ENCODE assay signal across 1 cellular context in genomic region chr17:3529817-3530741, GRCh38.
A peak's percentile ranks its signal among the peaks of the same experiment; 100 is the strongest.
TF ChIP-seq lines count a peak whose summit lies in the region.

No MANE protein-coding gene starts in this region.

TF ChIP-seq in HepG2, 621 proteins besides CTCF, POLR2A, EP300 and RAD21 (continued from another document and continues in another):
- TF ChIP-seq MTF2 (CRISPR knock-in tag; IDR thresholded peaks at IDR 0.05; ENCODE audit: borderline replicate concordance) (no peak), ZNF564 (CRISPR knock-in tag; IDR thresholded peaks at IDR 0.05) (no peak), ZNF260 (CRISPR knock-in tag; IDR thresholded peaks at IDR 0.05; ENCODE audit: borderline replicate concordance, low read depth) (no peak), ZNF513 (CRISPR knock-in tag; conservative IDR thresholded peaks at IDR 0.05) (no peak), GABPA (IDR thresholded peaks at IDR 0.05; ENCODE audit: low read depth, low read length) (no peak), GABPA (CRISPR knock-in tag; IDR thresholded peaks at IDR 0.05; ENCODE audit: low read depth) (no peak), ADNP (CRISPR knock-in tag; IDR thresholded peaks at IDR 0.05) (no peak), ZNF431 (CRISPR knock-in tag; IDR thresholded peaks at IDR 0.05; ENCODE audit: borderline replicate concordance, low read depth) (no peak), FOXK1 (CRISPR knock-in tag; IDR thresholded peaks at IDR 0.05; ENCODE audit: borderline replicate concordance, low read depth) (no peak), DBP (CRISPR knock-in tag; IDR thresholded peaks at IDR 0.05; ENCODE audit: not compliant biosample characterization) (no peak), HINFP (CRISPR knock-in tag; IDR thresholded peaks at IDR 0.05; ENCODE audit: low read depth) (no peak), ZNF713 (CRISPR knock-in tag; IDR thresholded peaks at IDR 0.05) (no peak), ZEB1 (IDR thresholded peaks at IDR 0.05; ENCODE audit: insufficient replicate concordance, low read depth) (no peak), SIX4 (CRISPR knock-in tag; IDR thresholded peaks at IDR 0.05) (no peak), ZNF10 (CRISPR knock-in tag; IDR thresholded peaks at IDR 0.05; ENCODE audit: borderline replicate concordance, low read depth) (no peak), NR2F2 (IDR thresholded peaks at IDR 0.05; ENCODE audit: borderline replicate concordance, low read depth) (no peak), CSRNP2 (CRISPR knock-in tag; conservative IDR thresholded peaks at IDR 0.05; ENCODE audit: low read depth) (no peak), ZIK1 (CRISPR knock-in tag; IDR thresholded peaks at IDR 0.05; ENCODE audit: borderline replicate concordance, low read depth) (no peak), RXRB (CRISPR knock-in tag; IDR thresholded peaks at IDR 0.05; ENCODE audit: borderline replicate concordance) (peak; percentile 27; the same call in 1 of the 2 replicates), AGO1 (IDR thresholded peaks at IDR 0.05; ENCODE audit: low read depth, low read length, poor library complexity, severe bottlenecking) (no peak), SUZ12 (IDR thresholded peaks at IDR 0.05; ENCODE audit: low read depth, low read length) (no peak), ZNF569 (CRISPR knock-in tag; IDR thresholded peaks at IDR 0.05; ENCODE audit: borderline replicate concordance) (no peak), MAFG (CRISPR knock-in tag; IDR thresholded peaks at IDR 0.05) (no peak), SOX13 (IDR thresholded peaks at IDR 0.05) (no peak), SOX13 (CRISPR knock-in tag; conservative IDR thresholded peaks at IDR 0.05 in 1 of 2, IDR thresholded peaks at IDR 0.05 in 1 of 2) (peak in 1 of 2 experiments; percentile 82; a peak in 2 of 4 replicates), SP140L (CRISPR knock-in tag; IDR thresholded peaks at IDR 0.05; ENCODE audit: borderline replicate concordance) (no peak), TFAP4 (IDR thresholded peaks at IDR 0.05; ENCODE audit: borderline replicate concordance, low read depth) (peak; percentile 63; the same call in 1 of the 2 replicates), ZNF879 (CRISPR knock-in tag; IDR thresholded peaks at IDR 0.05) (no peak), KLF11 (CRISPR knock-in tag; IDR thresholded peaks at IDR 0.05) (no peak), ETV6 (CRISPR knock-in tag; conservative IDR thresholded peaks at IDR 0.05) (0 out of 2 replicates have a peak, but pooled peaks have one; percentile 15), JUN (CRISPR knock-in tag; IDR thresholded peaks at IDR 0.05) (no peak), TARDBP (CRISPR knock-in tag; IDR thresholded peaks at IDR 0.05) (0 out of 2 replicates have a peak, but pooled peaks have one; percentile 59), HMG20B (CRISPR knock-in tag; conservative IDR thresholded peaks at IDR 0.05) (0 out of 2 replicates have a peak, but pooled peaks have one; percentile 34), DNMT1 (CRISPR knock-in tag; IDR thresholded peaks at IDR 0.05) (no peak), ZNF710 (CRISPR knock-in tag; IDR thresholded peaks at IDR 0.05; ENCODE audit: borderline replicate concordance) (no peak), ZNF251 (CRISPR knock-in tag; IDR thresholded peaks at IDR 0.05) (no peak), TEAD3 (CRISPR knock-in tag; optimal IDR thresholded peaks at IDR 0.05; ENCODE audit: borderline replicate concordance) (peak; percentile 96), ZBTB20 (CRISPR knock-in tag; IDR thresholded peaks at IDR 0.05; ENCODE audit: borderline replicate concordance, low read depth) (no peak), ZNF160 (CRISPR knock-in tag; IDR thresholded peaks at IDR 0.05) (no peak), ZNF839 (CRISPR knock-in tag; IDR thresholded peaks at IDR 0.05; ENCODE audit: borderline replicate concordance) (no peak), ZNF138 (CRISPR knock-in tag; IDR thresholded peaks at IDR 0.05; ENCODE audit: low read depth) (no peak), ZNF704 (CRISPR knock-in tag; IDR thresholded peaks at IDR 0.05; ENCODE audit: borderline replicate concordance) (no peak), ZNF576 (CRISPR knock-in tag; IDR thresholded peaks at IDR 0.05) (no peak), AFF4 (CRISPR knock-in tag; IDR thresholded peaks at IDR 0.05) (no peak), MZF1 (CRISPR knock-in tag; IDR thresholded peaks at IDR 0.05; ENCODE audit: borderline replicate concordance) (no peak), ZNF3 (CRISPR knock-in tag; IDR thresholded peaks at IDR 0.05) (no peak), ZBTB37 (CRISPR knock-in tag; IDR thresholded peaks at IDR 0.05) (no peak), ZBTB46 (CRISPR knock-in tag; IDR thresholded peaks at IDR 0.05; ENCODE audit: borderline replicate concordance) (no peak)
